ENCODE assay signal across 21 cellular contexts in the genomic region with DNA sequence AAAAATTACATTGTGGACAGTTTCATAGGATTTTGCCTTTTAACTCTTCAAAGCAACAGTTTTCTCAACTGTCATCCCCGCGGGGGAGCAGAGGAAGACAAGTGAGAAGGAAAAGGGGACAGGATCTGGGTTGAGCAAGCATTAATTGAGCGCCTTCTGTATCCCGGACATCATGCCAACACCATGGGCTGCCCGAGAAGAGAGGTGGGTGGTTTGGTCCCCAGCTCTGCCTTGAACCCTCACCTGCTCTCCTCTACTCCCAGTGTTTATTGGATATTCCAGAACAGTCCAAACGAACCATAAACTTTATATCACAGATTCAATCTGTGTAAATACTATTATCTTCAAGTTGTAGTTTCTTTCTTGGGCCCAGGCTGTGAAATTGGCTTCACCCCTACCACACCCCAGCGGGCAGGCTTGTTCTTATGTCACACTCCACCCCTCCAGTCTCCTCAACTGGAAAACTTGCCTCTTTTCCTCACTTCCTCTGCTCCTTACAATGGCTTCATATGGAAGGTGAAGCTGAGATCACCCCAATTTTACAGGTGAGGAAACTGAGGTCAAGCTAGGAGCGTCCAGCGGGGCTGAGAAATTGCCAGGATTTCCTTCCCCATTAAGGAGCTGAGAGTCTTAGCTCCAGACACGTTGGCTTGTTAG. TPM values are rescaled to one million over a fixed set of nuclear protein-coding genes. Genes with fewer than 3 reads are reported as not detected.
"Had no signal": no experiment of that assay in that cellular context is flagged by ENCODE, and none has a peak within 500 bp of the region (broad histone marks: within the 10 kb centered on the region; RNA-seq: fewer than 3 reads in every experiment).

No MANE protein-coding gene starts in this region.

- ATAC-seq: effector memory CD8-positive, alpha-beta T cell; gastroesophageal sphincter; left lung; lower lobe of right lung; psoas muscle; sciatic nerve had no signal

- H3K36me3 ChIP-seq: esophagus squamous epithelium, gastroesophageal sphincter, left lung, lower lobe of right lung, stomach had no signal

- H3K4me3 ChIP-seq: esophagus squamous epithelium, gastroesophageal sphincter, hepatocyte, left lung, lower lobe of right lung, psoas muscle, stomach had no signal

- H3K4me1 ChIP-seq: esophagus squamous epithelium, gastroesophageal sphincter, left lung, lower lobe of right lung, psoas muscle, stomach had no signal

- FAIRE-seq: urothelium cell line had no signal

- H3K27me3 ChIP-seq: gastroesophageal sphincter, hepatocyte had no signal

- H3K9ac ChIP-seq: parathyroid adenoma had no signal

- DNase-seq: effector memory CD8-positive, alpha-beta T cell; esophagus squamous epithelium; foreskin fibroblast; left lung; lower lobe of right lung; naive B cell; occipital lobe; psoas muscle; retina; stimulated activated CD4-positive, alpha-beta T cell treated with anti-CD3 and anti-CD28 coated beads, Interleukin-2, amount 100 ng/mL, for 24 hours; stimulated activated naive CD4-positive, alpha-beta T cell; stomach had no signal

- H3K9me3 ChIP-seq: esophagus squamous epithelium, gastroesophageal sphincter, left lung, lower lobe of right lung, psoas muscle, stomach had no signal

- H3K27ac ChIP-seq: esophagus squamous epithelium, gastroesophageal sphincter, hepatocyte, left lung, lower lobe of right lung, parathyroid adenoma, psoas muscle, stomach had no signal

RNA-seq across cellular contexts. Expression of gene PCK1, which starts 6.0 kb away (rescaled TPM):
- total RNA-seq: epithelial cell of proximal tubule, left lung, lower lobe of right lung, mesothelial cell of epicardium had no signal

RNA-seq across cellular contexts. Expression of gene CTCFL, which starts 42.0 kb away (rescaled TPM):
- total RNA-seq: gastroesophageal sphincter, hepatocyte, left lung, lower lobe of right lung, occipital lobe, psoas muscle, skeletal muscle tissue, stomach had no signal
- polyA plus RNA-seq: hepatocyte, psoas muscle, stomach had no signal

RNA-seq across cellular contexts. Expression of gene ZBP1, which starts 53.3 kb away (rescaled TPM):
- total RNA-seq: epithelial cell of proximal tubule, hepatocyte, kidney epithelial cell, mesothelial cell of epicardium, occipital lobe, stomach had no signal
- polyA plus RNA-seq: hepatocyte had no signal
